In genomic region chr1:220151454-220151853, GRCh38 we compare ENCODE assay signal across 12 cellular contexts. TPM values are rescaled to one million over a fixed set of nuclear protein-coding genes. Genes with fewer than 3 reads are reported as not detected.
DNase-seq lines count a peak whose midpoint lies in the region; TF ChIP-seq lines count a peak whose summit lies in the region.
"Had no signal": no experiment of that assay in that cellular context is flagged by ENCODE, and none has a peak within 500 bp of the region (broad histone marks: within the 10 kb centered on the region; RNA-seq: fewer than 3 reads in every experiment).

No MANE protein-coding gene starts in this region.

- peaks cover 27 to 59% of the 10 kb centered on the region in 2 donors for H3K36me3 Mint-ChIP-seq in CD4-positive, alpha-beta memory T cell

- no peak overlapping the region for H3K27ac ChIP-seq in CD4-positive, alpha-beta memory T cell (ENCODE audit: low read depth, low read length)
- H3K27ac ChIP-seq in osteoblast (ENCODE audit: low read depth, low read length) = peak overlapping the region; percentile 29
- H3K27ac ChIP-seq: BLaER1 treated with 17β-estradiol and CSF1 and Interleukin-3, amounts not matched to agents 10 nM and 100 nM; KMS-11 had no signal

- peaks cover 4% of the 10 kb centered on the region for H3K4me1 ChIP-seq in CD4-positive, alpha-beta memory T cell (ENCODE audit: insufficient read depth, low read length)
- H3K4me1 ChIP-seq in osteoblast (ENCODE audit: insufficient read depth, low read length) = peaks cover 3% of the 10 kb centered on the region

- H3K27me3 ChIP-seq in CD4-positive, alpha-beta memory T cell (ENCODE audit: insufficient read depth, low read length) = no peaks in the 10 kb centered on the region
- no peaks in the 10 kb centered on the region for H3K27me3 ChIP-seq in osteoblast (ENCODE audit: insufficient read depth, low read length)
- H3K27me3 ChIP-seq: BLaER1 treated with 17β-estradiol and CSF1 and Interleukin-3, amounts not matched to agents 10 nM and 100 nM had no signal

- H3K9me3 ChIP-seq in CD4-positive, alpha-beta memory T cell (ENCODE audit: control insufficient read depth in 1 of 2, low read length in 2 of 2) = no peaks in the 10 kb centered on the region
- H3K9me3 ChIP-seq in osteoblast (ENCODE audit: low read depth, low read length) = no peaks in the 10 kb centered on the region
- H3K9me3 ChIP-seq: BLaER1 treated with 17β-estradiol and CSF1 and Interleukin-3, amounts not matched to agents 10 nM and 100 nM had no signal

- CTCF ChIA-PET in CD4-positive, alpha-beta memory T cell (lab: Charles Lee; ENCODE audit: partially characterized antibody) = interaction anchor here (1.1 kb wide), 1 partner anchor 40 kb away, joined by 3 read pairs; no protein-coding TSS in a partner anchor

- no peaks in the 10 kb centered on the region for H3K27me3 Mint-ChIP-seq in CD4-positive, alpha-beta memory T cell

- H2AFZ ChIP-seq in osteoblast (ENCODE audit: low read length) = no peak overlapping the region

- H4K20me1 ChIP-seq in osteoblast (ENCODE audit: insufficient read depth, low read length) = no peaks in the 10 kb centered on the region

- H3K4me3 Mint-ChIP-seq in CD4-positive, alpha-beta memory T cell = no peak overlapping the region

- TF ChIP-seq CTCF in osteoblast (IDR thresholded peaks at IDR 0.05; ENCODE audit: extremely low read depth, low read depth, low read length) = no peak

- no peaks in the 10 kb centered on the region for H3K9me3 Mint-ChIP-seq in CD4-positive, alpha-beta memory T cell

- H3K4me2 ChIP-seq in osteoblast (ENCODE audit: insufficient read depth, low read length) = no peak overlapping the region
- H3K4me2 ChIP-seq: BLaER1 treated with 17β-estradiol and CSF1 and Interleukin-3, amounts not matched to agents 10 nM and 100 nM; KMS-11 had no signal

- intact Hi-C loops in CD4-positive, alpha-beta memory T cell (cut with micrococcal nuclease) = no loop called here
- intact Hi-C loops in head of caudate nucleus (cut with DNase I) = no loop called here

- peak overlapping the region in 4 of 7 donors; percentile 7 to 74 (median 61) for H3K27ac Mint-ChIP-seq in CD4-positive, alpha-beta memory T cell

- peaks cover 1 to 3% (median 3%) of the 10 kb centered on the region in 4 donors for H3K4me1 Mint-ChIP-seq in CD4-positive, alpha-beta memory T cell

- H3K79me2 ChIP-seq in osteoblast (ENCODE audit: insufficient read depth, low read length) = no peaks in the 10 kb centered on the region

- H3K4me3 ChIP-seq in CD4-positive, alpha-beta memory T cell (ENCODE audit: low read length in 2 of 2) = no peak overlapping the region
- H3K4me3 ChIP-seq in osteoblast (ENCODE audit: insufficient read depth, low read length) = no peak overlapping the region
- H3K4me3 ChIP-seq: BLaER1 treated with 17β-estradiol and CSF1 and Interleukin-3, amounts not matched to agents 10 nM and 100 nM had no signal

- H3K36me3 ChIP-seq in CD4-positive, alpha-beta memory T cell (ENCODE audit: insufficient read depth, low read length) = peaks cover 12% of the 10 kb centered on the region
- H3K36me3 ChIP-seq in osteoblast (ENCODE audit: insufficient read depth, low read length) = peaks cover 62% of the 10 kb centered on the region

- DNase-seq in CD4-positive, alpha-beta memory T cell = no peak
- DNase-seq in anterior cingulate cortex (lab: John Stamatoyannopoulos, UW) = peak in 33 of 58 donors; percentile 1 to 56 (median 17)
- peak in 28 of 42 donors; percentile 7 to 65 (median 32) for DNase-seq in head of caudate nucleus
- DNase-seq in osteoblast (ENCODE audit: insufficient read length, low spot score, missing footprints) = no peak
- no peak for DNase-seq in kidney tubule cell (ENCODE audit: low spot score)
- no peak for DNase-seq in SKM-1 (lab: John Stamatoyannopoulos, UW; ENCODE audit: unreplicated experiment)
- no peak for DNase-seq in stimulated activated naive CD4-positive, alpha-beta T cell treated with Interleukin-2 at 50 U/mL for 16 hours (lab: John Stamatoyannopoulos, UW)
- no peak for DNase-seq in activated CD4-positive, alpha-beta T cell treated with anti-CD3 and anti-CD28 coated beads, Interleukin-2, amount 50 U/mL, for 4 hours
- DNase-seq: activated gamma-delta T cell treated with Interleukin-2 at 50 U/mL for 16 hours, NCI-H446 treated with DMSO at 0.1 percent for 48 hours had no signal

- POLR2A ChIA-PET in CD4-positive, alpha-beta memory T cell (lab: Charles Lee; ENCODE audit: partially characterized antibody) = no interaction called here

RNA-seq across cellular contexts. Expression of gene IARS2, which starts 57.5 kb away (rescaled TPM):
- 10 to 100 TPM; 46.0 to 48.5 TPM for total RNA-seq in CD4-positive, alpha-beta memory T cell
- polyA plus RNA-seq in CD4-positive, alpha-beta memory T cell = 10 to 100 TPM; 72.4 to 88.8 TPM
- 76.6 and 79.3 TPM in 2 replicates for total RNA-seq in osteoblast

Comparison
In these comparisons a context has a peak if more than half of its experiments do, and no peak if none do; other contexts are left out.
1. DNase-seq: peak in anterior cingulate cortex (33 of 58) and head of caudate nucleus (28 of 42); none in CD4-positive, alpha-beta memory T cell (0 of 5), osteoblast (single experiment), kidney tubule cell (single experiment), SKM-1 (single experiment), stimulated activated naive CD4-positive, alpha-beta T cell treated with Interleukin-2 at 50 U/mL for 16 hours (single experiment) and activated CD4-positive, alpha-beta T cell treated with anti-CD3 and anti-CD28 coated beads, Interleukin-2, amount 50 U/mL, for 4 hours (0 of 2).